ENCODE assay signal across 13 cellular contexts in the genomic region with DNA sequence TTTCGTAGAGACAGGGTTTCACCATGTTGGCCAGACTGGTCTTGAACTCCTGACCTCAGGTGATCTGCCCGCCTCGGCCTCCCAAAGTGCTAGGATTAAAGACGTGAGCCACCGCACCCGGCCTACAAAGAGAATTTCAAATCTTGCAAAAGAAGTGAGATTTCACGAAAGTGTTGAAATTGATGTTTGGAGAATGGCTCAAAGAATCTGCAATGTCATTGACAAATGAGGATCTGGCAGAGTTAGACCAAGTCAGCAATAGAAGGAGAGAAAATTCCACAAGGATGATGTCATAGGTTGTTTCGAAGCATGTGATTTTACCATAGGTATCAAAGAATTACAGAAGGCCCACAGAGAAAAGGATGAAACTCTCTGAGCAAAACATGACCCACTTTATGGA.
DNase-seq lines count a peak whose midpoint lies in the region; ATAC-seq, FAIRE-seq and TF ChIP-seq lines count a peak whose summit lies in the region.
"Had no signal": no experiment of that assay in that cellular context is flagged by ENCODE, and none has a peak within 500 bp of the region (broad histone marks: within the 10 kb centered on the region; RNA-seq: fewer than 3 reads in every experiment).

No MANE protein-coding gene starts in this region.

- POLR2A ChIA-PET in PC-9 (lab: Charles Lee; ENCODE audit: unreplicated experiment) = no interaction called here

- no peak overlapping the region for H3K4me3 ChIP-seq in GM23338
- H3K4me3 ChIP-seq in PC-9 = no peak overlapping the region
- no peak overlapping the region for H3K4me3 ChIP-seq in pancreas
- H3K4me3 ChIP-seq: dorsolateral prefrontal cortex had no signal

- no peak overlapping the region for H3K27ac ChIP-seq in GM23338 (ENCODE audit: low read depth)
- H3K27ac ChIP-seq in PC-9 = 0 out of 2 replicates have a peak overlapping the region, but pooled peaks have one; percentile 34
- no peak overlapping the region for H3K27ac ChIP-seq in pancreas
- H3K27ac ChIP-seq: dorsolateral prefrontal cortex had no signal

- CTCF ChIA-PET in PC-9 (lab: Charles Lee) = no interaction called here

- 51 to 53% methylated on average over 8 of the region's 8 CpGs for WGBS in pancreas, 2 donors

- no peaks in the 10 kb centered on the region for H3K36me3 Mint-ChIP-seq in GM23338 (ENCODE audit: low read depth)

- H3K9me2 ChIP-seq in GM23338 (ENCODE audit: insufficient read depth) (no peaks in the 10 kb centered on the region), PC-9 (ENCODE audit: insufficient read depth) (no peaks in the 10 kb centered on the region)

- no peaks in the 10 kb centered on the region for H4K20me1 ChIP-seq in GM23338 (replicated peaks; ENCODE audit: insufficient read depth)
- H4K20me1 ChIP-seq in PC-9 (ENCODE audit: insufficient read depth) = no peaks in the 10 kb centered on the region

- H3K4me2 ChIP-seq in GM23338 (no peak overlapping the region), PC-9 (no peak overlapping the region)

- H3K79me2 ChIP-seq in GM23338 (replicated peaks; ENCODE audit: insufficient read depth) (no peaks in the 10 kb centered on the region), PC-9 (ENCODE audit: low read depth) (no peaks in the 10 kb centered on the region)

- H3K27me3 Mint-ChIP-seq in GM23338 (ENCODE audit: insufficient read depth, low read depth, poor library complexity) = peaks cover 2% of the 10 kb centered on the region

- FAIRE-seq in pancreas (lab: Jason Lieb, UNC) = no peak
- FAIRE-seq: GM12891 had no signal

- ATAC-seq in GM23338 (no peak), pancreas (peak in 3 of 4 donors; percentile 32 to 54 (median 42)), GM18861 (IDR thresholded peaks at IDR 0.05; ENCODE audit: unreplicated experiment) (no peak)
- no peak for ATAC-seq in activated CD4-positive, CD25-positive, alpha-beta regulatory T cell treated with anti-CD3 and anti-CD28 coated beads, Interleukin-2, amount 50 U/mL, for 24 hours
- ATAC-seq: activated T-helper 17 cell treated with anti-CD3 and anti-CD28 coated beads, Interleukin-2, amount 50 U/mL, for 72 hours had no signal

- BruUV-seq in PC-9 (replicated peaks; lab: Mats Ljungman, UMichigan) = no TSS peak

- H3K4me1 ChIP-seq in GM23338 (ENCODE audit: insufficient read depth) = peaks cover 11% of the 10 kb centered on the region
- peaks cover 8% of the 10 kb centered on the region for H3K4me1 ChIP-seq in PC-9 (replicated peaks; ENCODE audit: insufficient read depth)
- H3K4me1 ChIP-seq in pancreas = peaks cover 0 to 14% (median 0%) of the 10 kb centered on the region in 3 donors

- H2AFZ ChIP-seq in GM23338 (no peak overlapping the region), PC-9 (no peak overlapping the region)

- DNase-seq in GM23338 (ENCODE audit: low spot score) (peak; percentile 55), PC-9 (peak in 1 of 2 experiments; percentile 64), fibroblast of gingiva (ENCODE audit: low read depth) (peak; percentile 26), pancreas (no peak), NCI-H2227 (lab: John Stamatoyannopoulos, UW; ENCODE audit: unreplicated experiment) (no peak), ecto neural progenitor cell (ENCODE audit: low spot score) (no peak)
- DNase-seq: dorsolateral prefrontal cortex; NCI-H2081; stimulated activated CD4-positive, alpha-beta T cell treated with anti-CD3 and anti-CD28 coated beads, Interleukin-2, amount 100 ng/mL, for 48 hours had no signal

- no peak for TF ChIP-seq CTCF in GM23338 (conservative IDR thresholded peaks at IDR 0.05; ENCODE audit: low read depth in 2 of 2)
- no peak for TF ChIP-seq CTCF in PC-9 (conservative IDR thresholded peaks at IDR 0.05)
- no peak for TF ChIP-seq CTCF in pancreas (IDR thresholded peaks at IDR 0.05)

- no peaks in the 10 kb centered on the region for H3K9me3 ChIP-seq in PC-9 (ENCODE audit: insufficient read depth, low read depth)
- H3K9me3 ChIP-seq in pancreas = no peaks in the 10 kb centered on the region

- peaks cover 32% of the 10 kb centered on the region for H3K4me1 Mint-ChIP-seq in GM23338

- no peak overlapping the region for H3K4me3 Mint-ChIP-seq in GM23338
- H3K4me3 Mint-ChIP-seq: activated T-helper 17 cell treated with anti-CD3 and anti-CD28 coated beads, Interleukin-2, amount 50 U/mL, for 72 hours had no signal

- H3K27me3 ChIP-seq in GM23338 (ENCODE audit: insufficient read depth) (no peaks in the 10 kb centered on the region), PC-9 (ENCODE audit: insufficient read depth, low read depth) (no peaks in the 10 kb centered on the region), pancreas (no peaks in the 10 kb centered on the region)
- H3K27me3 ChIP-seq: dorsolateral prefrontal cortex had no signal

- no peaks in the 10 kb centered on the region; the same call in 2 of the 3 replicates for H3K9me3 Mint-ChIP-seq in GM23338
- H3K9me3 Mint-ChIP-seq: activated T-helper 17 cell treated with anti-CD3 and anti-CD28 coated beads, Interleukin-2, amount 50 U/mL, for 72 hours had no signal

- H3K36me3 ChIP-seq in GM23338 (ENCODE audit: insufficient read depth) (no peaks in the 10 kb centered on the region), PC-9 (ENCODE audit: low read depth) (no peaks in the 10 kb centered on the region), pancreas (no peaks in the 10 kb centered on the region)

- H3K27ac Mint-ChIP-seq in GM23338 = peak overlapping the region; percentile 50
- H3K27ac Mint-ChIP-seq: activated T-helper 17 cell treated with anti-CD3 and anti-CD28 coated beads, Interleukin-2, amount 50 U/mL, for 72 hours had no signal

- peaks cover 4% of the 10 kb centered on the region; the same call in 1 of the 2 replicates for H3F3A ChIP-seq in GM23338 (replicated peaks; ENCODE audit: low read depth)
- H3F3A ChIP-seq in PC-9 (ENCODE audit: insufficient read depth, low read depth) = peaks cover 5% of the 10 kb centered on the region; the same call in 1 of the 2 replicates

- intact Hi-C loops in PC-9 (cut with micrococcal nuclease; ENCODE audit: unreplicated experiment) = no loop called here
- intact Hi-C loops in pancreas (cut with DNase I) = no loop called here

TF ChIP-seq in GM23338, 12 proteins besides CTCF, POLR2A, EP300 and RAD21:
- no peak for TF ChIP-seq STAT1 (IDR thresholded peaks at IDR 0.05; ENCODE audit: unreplicated experiment)
- TF ChIP-seq, protein P1, sequence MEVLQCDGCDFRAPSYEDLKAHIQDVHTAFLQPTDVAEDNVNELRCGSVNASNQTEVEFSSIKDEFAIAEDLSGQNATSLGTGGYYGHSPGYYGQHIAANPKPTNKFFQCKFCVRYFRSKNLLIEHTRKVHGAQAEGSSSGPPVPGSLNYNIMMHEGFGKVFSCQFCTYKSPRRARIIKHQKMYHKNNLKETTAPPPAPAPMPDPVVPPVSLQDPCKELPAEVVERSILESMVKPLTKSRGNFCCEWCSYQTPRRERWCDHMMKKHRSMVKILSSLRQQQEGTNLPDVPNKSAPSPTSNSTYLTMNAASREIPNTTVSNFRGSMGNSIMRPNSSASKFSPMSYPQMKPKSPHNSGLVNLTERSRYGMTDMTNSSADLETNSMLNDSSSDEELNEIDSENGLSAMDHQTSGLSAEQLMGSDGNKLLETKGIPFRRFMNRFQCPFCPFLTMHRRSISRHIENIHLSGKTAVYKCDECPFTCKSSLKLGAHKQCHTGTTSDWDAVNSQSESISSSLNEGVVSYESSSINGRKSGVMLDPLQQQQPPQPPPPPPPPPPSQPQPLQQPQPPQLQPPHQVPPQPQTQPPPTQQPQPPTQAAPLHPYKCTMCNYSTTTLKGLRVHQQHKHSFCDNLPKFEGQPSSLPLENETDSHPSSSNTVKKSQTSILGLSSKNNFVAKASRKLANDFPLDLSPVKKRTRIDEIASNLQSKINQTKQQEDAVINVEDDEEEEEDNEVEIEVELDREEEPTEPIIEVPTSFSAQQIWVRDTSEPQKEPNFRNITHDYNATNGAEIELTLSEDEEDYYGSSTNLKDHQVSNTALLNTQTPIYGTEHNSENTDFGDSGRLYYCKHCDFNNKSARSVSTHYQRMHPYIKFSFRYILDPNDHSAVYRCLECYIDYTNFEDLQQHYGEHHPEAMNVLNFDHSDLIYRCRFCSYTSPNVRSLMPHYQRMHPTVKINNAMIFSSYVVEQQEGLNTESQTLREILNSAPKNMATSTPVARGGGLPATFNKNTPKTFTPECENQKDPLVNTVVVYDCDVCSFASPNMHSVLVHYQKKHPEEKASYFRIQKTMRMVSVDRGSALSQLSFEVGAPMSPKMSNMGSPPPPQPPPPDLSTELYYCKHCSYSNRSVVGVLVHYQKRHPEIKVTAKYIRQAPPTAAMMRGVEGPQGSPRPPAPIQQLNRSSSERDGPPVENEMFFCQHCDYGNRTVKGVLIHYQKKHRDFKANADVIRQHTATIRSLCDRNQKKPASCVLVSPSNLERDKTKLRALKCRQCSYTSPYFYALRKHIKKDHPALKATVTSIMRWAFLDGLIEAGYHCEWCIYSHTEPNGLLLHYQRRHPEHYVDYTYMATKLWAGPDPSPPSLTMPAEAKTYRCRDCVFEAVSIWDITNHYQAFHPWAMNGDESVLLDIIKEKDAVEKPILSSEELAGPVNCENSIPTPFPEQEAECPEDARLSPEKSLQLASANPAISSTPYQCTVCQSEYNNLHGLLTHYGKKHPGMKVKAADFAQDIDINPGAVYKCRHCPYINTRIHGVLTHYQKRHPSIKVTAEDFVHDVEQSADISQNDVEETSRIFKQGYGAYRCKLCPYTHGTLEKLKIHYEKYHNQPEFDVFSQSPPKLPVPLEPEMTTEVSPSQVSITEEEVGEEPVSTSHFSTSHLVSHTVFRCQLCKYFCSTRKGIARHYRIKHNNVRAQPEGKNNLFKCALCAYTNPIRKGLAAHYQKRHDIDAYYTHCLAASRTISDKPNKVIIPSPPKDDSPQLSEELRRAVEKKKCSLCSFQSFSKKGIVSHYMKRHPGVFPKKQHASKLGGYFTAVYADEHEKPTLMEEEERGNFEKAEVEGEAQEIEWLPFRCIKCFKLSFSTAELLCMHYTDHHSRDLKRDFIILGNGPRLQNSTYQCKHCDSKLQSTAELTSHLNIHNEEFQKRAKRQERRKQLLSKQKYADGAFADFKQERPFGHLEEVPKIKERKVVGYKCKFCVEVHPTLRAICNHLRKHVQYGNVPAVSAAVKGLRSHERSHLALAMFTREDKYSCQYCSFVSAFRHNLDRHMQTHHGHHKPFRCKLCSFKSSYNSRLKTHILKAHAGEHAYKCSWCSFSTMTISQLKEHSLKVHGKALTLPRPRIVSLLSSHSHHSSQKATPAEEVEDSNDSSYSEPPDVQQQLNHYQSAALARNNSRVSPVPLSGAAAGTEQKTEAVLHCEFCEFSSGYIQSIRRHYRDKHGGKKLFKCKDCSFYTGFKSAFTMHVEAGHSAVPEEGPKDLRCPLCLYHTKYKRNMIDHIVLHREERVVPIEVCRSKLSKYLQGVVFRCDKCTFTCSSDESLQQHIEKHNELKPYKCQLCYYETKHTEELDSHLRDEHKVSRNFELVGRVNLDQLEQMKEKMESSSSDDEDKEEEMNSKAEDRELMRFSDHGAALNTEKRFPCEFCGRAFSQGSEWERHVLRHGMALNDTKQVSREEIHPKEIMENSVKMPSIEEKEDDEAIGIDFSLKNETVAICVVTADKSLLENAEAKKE (CRISPR knock-in tag; IDR thresholded peaks at IDR 0.05) = no peak
- no peak for TF ChIP-seq POLR2AphosphoS5 (IDR thresholded peaks at IDR 0.05; ENCODE audit: low read depth)
- no peak for TF ChIP-seq EZH2 (IDR thresholded peaks at IDR 0.05; ENCODE audit: low read depth, unreplicated experiment)
TF ChIP-seq in GM23338: peak in this region for 0.

Comparison
In these comparisons a context has a peak if more than half of its experiments do, and no peak if none do; other contexts are left out.
1. ATAC-seq: peak in pancreas (3 of 4); none in GM23338 (single experiment), GM18861 (single experiment) and activated CD4-positive, CD25-positive, alpha-beta regulatory T cell treated with anti-CD3 and anti-CD28 coated beads, Interleukin-2, amount 50 U/mL, for 24 hours (0 of 2).
2. DNase-seq: peak in GM23338 (single experiment) and fibroblast of gingiva (single experiment); none in pancreas (0 of 6), NCI-H2227 (single experiment) and ecto neural progenitor cell (single experiment).